In the genomic region with DNA sequence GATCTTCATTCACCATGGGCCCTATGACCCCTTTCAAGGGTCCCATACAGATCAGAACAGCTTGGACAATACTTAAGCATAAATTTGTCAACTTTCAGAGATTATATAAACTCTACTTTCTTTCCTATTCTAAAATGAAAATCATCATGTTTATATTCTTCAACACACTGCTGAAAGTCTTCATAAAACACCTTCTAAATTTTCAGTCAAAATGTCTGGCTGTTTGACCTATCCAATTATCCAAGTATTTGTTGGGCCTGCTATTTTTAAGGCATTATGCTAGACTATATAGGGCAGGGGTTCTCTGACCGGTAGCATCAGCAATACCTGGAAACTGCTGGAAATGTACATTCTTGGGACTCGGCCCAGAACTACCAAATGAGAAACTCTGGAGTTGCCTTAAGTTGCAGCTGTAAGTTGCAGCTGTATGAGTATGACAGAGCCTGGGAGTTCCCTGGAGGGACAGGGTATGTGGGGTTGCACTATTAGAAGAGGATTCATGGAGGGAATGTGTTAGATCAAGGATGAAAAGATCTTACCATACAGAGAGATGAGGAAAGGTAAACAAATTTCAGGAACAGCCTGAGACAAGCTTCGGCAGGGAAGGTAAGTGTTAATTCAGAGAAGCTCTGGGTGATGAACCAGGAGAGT, we compare ENCODE assay signal across 1 cellular context.
TF ChIP-seq lines count a peak whose summit lies in the region.

No MANE protein-coding gene starts in this region.

TF ChIP-seq in SK-N-SH treated with all-trans-retinoic acid at 6 μM for 48 hours, 23 proteins besides CTCF, POLR2A, EP300 and RAD21 (continued from another document):
- TF ChIP-seq ZC3H10 (CRISPR knock-in tag; IDR thresholded peaks at IDR 0.05) (no peak), ZFP30 (CRISPR knock-in tag; IDR thresholded peaks at IDR 0.05) (no peak), ZFP3 (CRISPR knock-in tag; IDR thresholded peaks at IDR 0.05) (no peak), PPARA (CRISPR knock-in tag; IDR thresholded peaks at IDR 0.05; ENCODE audit: borderline replicate concordance) (no peak)
- TF ChIP-seq, protein P1, sequence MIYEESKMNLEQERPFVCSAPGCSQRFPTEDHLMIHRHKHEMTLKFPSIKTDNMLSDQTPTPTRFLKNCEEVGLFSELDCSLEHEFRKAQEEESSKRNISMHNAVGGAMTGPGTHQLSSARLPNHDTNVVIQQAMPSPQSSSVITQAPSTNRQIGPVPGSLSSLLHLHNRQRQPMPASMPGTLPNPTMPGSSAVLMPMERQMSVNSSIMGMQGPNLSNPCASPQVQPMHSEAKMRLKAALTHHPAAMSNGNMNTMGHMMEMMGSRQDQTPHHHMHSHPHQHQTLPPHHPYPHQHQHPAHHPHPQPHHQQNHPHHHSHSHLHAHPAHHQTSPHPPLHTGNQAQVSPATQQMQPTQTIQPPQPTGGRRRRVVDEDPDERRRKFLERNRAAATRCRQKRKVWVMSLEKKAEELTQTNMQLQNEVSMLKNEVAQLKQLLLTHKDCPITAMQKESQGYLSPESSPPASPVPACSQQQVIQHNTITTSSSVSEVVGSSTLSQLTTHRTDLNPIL (CRISPR knock-in tag; IDR thresholded peaks at IDR 0.05; ENCODE audit: low read depth): no peak
